In genomic region chr1:51422367-51423097, GRCh38 we compare ENCODE assay signal across 11 cellular contexts.
DNase-seq lines count a peak whose midpoint lies in the region; ATAC-seq and TF ChIP-seq lines count a peak whose summit lies in the region.
"Had no signal": no experiment of that assay in that cellular context is flagged by ENCODE, and none has a peak within 500 bp of the region (broad histone marks: within the 10 kb centered on the region; RNA-seq: fewer than 3 reads in every experiment).

No MANE protein-coding gene starts in this region.

- H3K36me3 Mint-ChIP-seq in H9 (ENCODE audit: insufficient read depth in 1 of 3, low read depth in 3 of 3) (peaks cover 0 to 2% (median 0%) of the 10 kb centered on the region in 3 experiments; a peak in 2 of 7 replicates), progenitor cell of endocrine pancreas (ENCODE audit: insufficient read depth) (peaks cover 19% of the 10 kb centered on the region)
- peaks cover 40% of the 10 kb centered on the region for H3K36me3 Mint-ChIP-seq in activated naive CD8-positive, alpha-beta T cell

- H3K4me3 ChIP-seq in cardiac muscle cell, result peak overlapping the region; percentile 60
- H3K4me3 ChIP-seq: testis had no signal

- H2BK5ac ChIP-seq in H9 (ENCODE audit: insufficient read length, low read length), result no peak overlapping the region

- peak overlapping the region; percentile 45; the same call in 1 of the 2 replicates for H3K14ac ChIP-seq in H9 (ENCODE audit: insufficient read depth, low read length)

- H3K9ac ChIP-seq in H9 (ENCODE audit: extremely low read depth, insufficient read length, low read length), result peak overlapping the region; percentile 15

- H3K27me3 ChIP-seq in H9 (ENCODE audit: insufficient read depth, low read length) (no peaks in the 10 kb centered on the region), cardiac muscle cell (no peaks in the 10 kb centered on the region)
- H3K27me3 ChIP-seq: testis had no signal

- H3K4me1 Mint-ChIP-seq in H9 (peaks cover 27 to 35% of the 10 kb centered on the region in 2 experiments), progenitor cell of endocrine pancreas (ENCODE audit: low read depth) (peaks cover 27% of the 10 kb centered on the region)
- peaks cover 8% of the 10 kb centered on the region for H3K4me1 Mint-ChIP-seq in activated naive CD8-positive, alpha-beta T cell (ENCODE audit: low read depth)

- H3K4me1 ChIP-seq in H9 (ENCODE audit: insufficient read depth, low read length) (peaks cover 2% of the 10 kb centered on the region; the same call in 1 of the 2 replicates), cardiac muscle cell (ENCODE audit: low read depth) (peaks cover 61% of the 10 kb centered on the region)
- H3K4me1 ChIP-seq: testis had no signal

- no peaks in the 10 kb centered on the region for H3K36me3 ChIP-seq in cardiac muscle cell

- H2BK15ac ChIP-seq in H9 (ENCODE audit: low read depth, low read length), result no peak overlapping the region

- peak overlapping the region; percentile 63 for H3K4me2 ChIP-seq in H9 (ENCODE audit: insufficient read depth, insufficient read length, low read length)

- no CpG with 5 or more reads among the region's 8 CpGs for WGBS in H9 (ENCODE audit: extremely low coverage, insufficient read length, low lambda C conversion rate)

- peak overlapping the region; percentile 24 for H3K27ac ChIP-seq in H9 (ENCODE audit: insufficient read length, low read depth, low read length)
- H3K27ac ChIP-seq in cardiac muscle cell, result peak overlapping the region; percentile 95

- no peak overlapping the region for H3K23ac ChIP-seq in H9 (ENCODE audit: insufficient read length, low read depth, low read length)

- H3K27ac Mint-ChIP-seq in H9 (peak overlapping the region; percentile 90 to 97 (median 91)), progenitor cell of endocrine pancreas (peak overlapping the region; percentile 80)
- H3K27ac Mint-ChIP-seq in activated naive CD8-positive, alpha-beta T cell, result peak overlapping the region; percentile 61
- H3K27ac Mint-ChIP-seq: CD8-positive, alpha-beta T cell had no signal

- H4K91ac ChIP-seq in H9 (ENCODE audit: insufficient read length, low read depth, low read length), result no peak overlapping the region

- TF ChIP-seq CTCF in H9 (conservative IDR thresholded peaks at IDR 0.05), result no peak
- TF ChIP-seq CTCF in cardiac muscle cell (IDR thresholded peaks at IDR 0.05; ENCODE audit: low read depth, low read length), result no peak
- no peak for TF ChIP-seq CTCF in progenitor cell of endocrine pancreas (IDR thresholded peaks at IDR 0.05; ENCODE audit: unreplicated experiment)

- no peaks in the 10 kb centered on the region for H4K20me1 ChIP-seq in H9 (ENCODE audit: control insufficient read depth, insufficient read depth, insufficient read length)

- H3T11ph ChIP-seq in H9 (ENCODE audit: low read length), result peak overlapping the region; percentile 97

- no peak overlapping the region; the same call in 1 of the 2 replicates for H3K4ac ChIP-seq in H9 (ENCODE audit: low read depth, low read length)

- no peak overlapping the region for H2BK12ac ChIP-seq in H9 (ENCODE audit: insufficient read length, low read depth, low read length)

- no peak overlapping the region for H2AK5ac ChIP-seq in H9 (ENCODE audit: insufficient read length, low read length)

- no peaks in the 10 kb centered on the region for H3K23me2 ChIP-seq in H9 (ENCODE audit: insufficient read length, low read depth, low read length, poor library complexity, severe bottlenecking)

- no peak overlapping the region for H3K56ac ChIP-seq in H9 (ENCODE audit: insufficient read length, low read depth, low read length)

- H3K27me3 Mint-ChIP-seq in H9 (ENCODE audit: low read depth) (no peaks in the 10 kb centered on the region), progenitor cell of endocrine pancreas (no peaks in the 10 kb centered on the region)
- H3K27me3 Mint-ChIP-seq in activated naive CD8-positive, alpha-beta T cell, result no peaks in the 10 kb centered on the region

- H4K5ac ChIP-seq in H9 (ENCODE audit: insufficient read length, low read depth, low read length), result peak overlapping the region; percentile 80

- peak overlapping the region; percentile 49 for H2BK20ac ChIP-seq in H9 (ENCODE audit: low read depth, low read length, poor library complexity, severe bottlenecking)

- H3K9me3 ChIP-seq in H9 (ENCODE audit: control insufficient read depth, low read depth, low read length), result no peaks in the 10 kb centered on the region
- H3K9me3 ChIP-seq in cardiac muscle cell (ENCODE audit: low read depth), result no peaks in the 10 kb centered on the region
- H3K9me3 ChIP-seq: testis had no signal

- H3K4me3 Mint-ChIP-seq in H9, result peak overlapping the region; percentile 50 to 88; a peak in 4 of 5 replicates
- no peak overlapping the region for H3K4me3 Mint-ChIP-seq in activated naive CD8-positive, alpha-beta T cell
- H3K4me3 Mint-ChIP-seq in progenitor cell of endocrine pancreas (ENCODE audit: low read depth), result no peak overlapping the region
- H3K4me3 Mint-ChIP-seq: CD8-positive, alpha-beta T cell had no signal

- no peak for DNase-seq in H9
- DNase-seq in cardiac muscle cell (ENCODE audit: low read depth in 1 of 2, low spot score in 1 of 2), result no peak
- DNase-seq in progenitor cell of endocrine pancreas (ENCODE audit: low spot score, unreplicated experiment), result no peak
- no peak for DNase-seq in NCI-H1105 (lab: John Stamatoyannopoulos, UW)
- no peak for DNase-seq in A172 (ENCODE audit: low spot score)
- no peak for DNase-seq in NCI-H2227 treated with DMSO at 0.1 percent for 48 hours (lab: John Stamatoyannopoulos, UW)
- DNase-seq: CD8-positive, alpha-beta T cell; effector memory CD4-positive, alpha-beta T cell had no signal

- no peak for ATAC-seq in GM21423 (IDR thresholded peaks at IDR 0.05; ENCODE audit: unreplicated experiment)

- no peak overlapping the region for H2BK120ac ChIP-seq in H9 (ENCODE audit: low read depth, low read length, poor library complexity, severe bottlenecking)

- no peak overlapping the region for H4K8ac ChIP-seq in H9 (replicated peaks; ENCODE audit: insufficient read length, low read depth, low read length)

- no peaks in the 10 kb centered on the region for H3K79me2 ChIP-seq in H9 (ENCODE audit: insufficient read depth, low read length)

- H3K79me1 ChIP-seq in H9 (ENCODE audit: insufficient read depth, low read depth, low read length, poor library complexity, severe bottlenecking), result no peaks in the 10 kb centered on the region

- peak overlapping the region; percentile 90 for H2AFZ ChIP-seq in H9 (ENCODE audit: low read length)

- H3K18ac ChIP-seq in H9 (ENCODE audit: insufficient read length, low read depth, low read length), result peak overlapping the region; percentile 61

- H3K9me3 Mint-ChIP-seq in H9 (no peaks in the 10 kb centered on the region), progenitor cell of endocrine pancreas (ENCODE audit: low read depth) (peaks cover 4% of the 10 kb centered on the region)
- no peaks in the 10 kb centered on the region for H3K9me3 Mint-ChIP-seq in activated naive CD8-positive, alpha-beta T cell (ENCODE audit: low read depth)
- H3K9me3 Mint-ChIP-seq: CD8-positive, alpha-beta T cell had no signal

Comparison
In these comparisons a context has a peak if more than half of its experiments do, and no peak if none do; other contexts are left out.
1. H3K4me3 Mint-ChIP-seq: peak in H9 (2 of 2); none in activated naive CD8-positive, alpha-beta T cell (single experiment) and progenitor cell of endocrine pancreas (single experiment).
2. Peak in every context shown above with its lines, with median percentiles within 50 percentile points of each other: H3K27ac Mint-ChIP-seq.